ENCODE assay signal across 17 cellular contexts in genomic region chr7:149764481-149765398, GRCh38. TPM values are rescaled to one million over a fixed set of nuclear protein-coding genes. Genes with fewer than 3 reads are reported as not detected.
A peak's percentile ranks its signal among the peaks of the same experiment; 100 is the strongest.
DNase-seq lines count a peak whose midpoint lies in the region; ATAC-seq, FAIRE-seq and TF ChIP-seq lines count a peak whose summit lies in the region.
"Had no signal": no experiment of that assay in that cellular context is flagged by ENCODE, and none has a peak within 500 bp of the region (broad histone marks: within the 10 kb centered on the region; RNA-seq: fewer than 3 reads in every experiment).

No MANE protein-coding gene starts in this region.

- H3K4me2 ChIP-seq in astrocyte (ENCODE audit: low read length), result peak overlapping the region; percentile 26
- H3K4me2 ChIP-seq in hepatocyte, result peak overlapping the region; percentile 71
- H3K4me2 ChIP-seq in MM.1S (ENCODE audit: low read depth, low read length), result no peak overlapping the region

- H3K27me3 Mint-ChIP-seq in astrocyte (ENCODE audit: low read depth, unreplicated experiment), result peaks cover 87% of the 10 kb centered on the region
- peaks cover 66% of the 10 kb centered on the region for H3K27me3 Mint-ChIP-seq in osteocyte (ENCODE audit: unreplicated experiment)
- H3K27me3 Mint-ChIP-seq: activated CD4-positive, alpha-beta T cell treated with anti-CD3 and anti-CD28 coated beads for 36 hours; activated T-cell treated with anti-CD3 and anti-CD28 coated beads, Interleukin-2, amount 50 U/mL, for 24 hours had no signal

- no peak for ATAC-seq in GM21576 (IDR thresholded peaks at IDR 0.05; ENCODE audit: unreplicated experiment)
- ATAC-seq: activated CD4-positive, alpha-beta T cell treated with anti-CD3 and anti-CD28 coated beads for 36 hours; GM12878 had no signal

- H3K9ac ChIP-seq in astrocyte (ENCODE audit: low read length), result no peak overlapping the region
- no peak overlapping the region for H3K9ac ChIP-seq in MM.1S (ENCODE audit: low read length)

- WGBS in hepatocyte (ENCODE audit: low lambda C conversion rate, missing lambda C conversion rate), result 27% methylated on average over 89 of the region's 96 CpGs

- no peak overlapping the region for H3K27ac ChIP-seq in astrocyte (ENCODE audit: low read depth, low read length)
- H3K27ac ChIP-seq in hepatocyte, result no peak overlapping the region
- no peak overlapping the region for H3K27ac ChIP-seq in MM.1S (ENCODE audit: low read length)
- H3K27ac ChIP-seq: coronary artery had no signal

- H3K27me3 ChIP-seq in H7 (ENCODE audit: control insufficient read depth, insufficient read depth, low read length) (peaks cover 92% of the 10 kb centered on the region), astrocyte (ENCODE audit: insufficient read depth, low read length) (peaks cover 72% of the 10 kb centered on the region), hepatocyte (peaks cover 65% of the 10 kb centered on the region), MM.1S (replicated peaks; ENCODE audit: insufficient read depth, low read length) (peaks cover 4% of the 10 kb centered on the region; the same call in 1 of the 2 replicates)

- H3K9me2 ChIP-seq in hepatocyte (replicated peaks; ENCODE audit: insufficient read depth) (no peaks in the 10 kb centered on the region), MM.1S (replicated peaks; ENCODE audit: insufficient read depth, low read length) (no peaks in the 10 kb centered on the region)

- H3K4me3 Mint-ChIP-seq in astrocyte (ENCODE audit: unreplicated experiment) (peak overlapping the region; percentile 60), osteocyte (ENCODE audit: unreplicated experiment) (no peak overlapping the region)
- H3K4me3 Mint-ChIP-seq: activated CD4-positive, alpha-beta T cell treated with anti-CD3 and anti-CD28 coated beads for 36 hours; activated T-cell treated with anti-CD3 and anti-CD28 coated beads, Interleukin-2, amount 50 U/mL, for 24 hours had no signal

- H2AFZ ChIP-seq in astrocyte (ENCODE audit: low read depth, low read length), result no peak overlapping the region
- H2AFZ ChIP-seq in hepatocyte, result no peak overlapping the region
- no peak overlapping the region for H2AFZ ChIP-seq in MM.1S (ENCODE audit: low read length)

- TF ChIP-seq CTCF in astrocyte (IDR thresholded peaks at IDR 0.05; ENCODE audit: insufficient read depth, low read depth, low read length) (no peak), hepatocyte (IDR thresholded peaks at IDR 0.05; ENCODE audit: poor library complexity) (peak; percentile 14), osteocyte (IDR thresholded peaks at IDR 0.05) (peak; percentile 21), MM.1S (IDR thresholded peaks at IDR 0.05; ENCODE audit: low read length) (no peak)

- peaks cover 21% of the 10 kb centered on the region for H3K9me3 Mint-ChIP-seq in astrocyte (ENCODE audit: unreplicated experiment)
- H3K9me3 Mint-ChIP-seq in osteocyte (ENCODE audit: unreplicated experiment), result no peaks in the 10 kb centered on the region
- H3K9me3 Mint-ChIP-seq: activated T-cell treated with anti-CD3 and anti-CD28 coated beads, Interleukin-2, amount 50 U/mL, for 24 hours had no signal

- H3K79me2 ChIP-seq in astrocyte (ENCODE audit: insufficient read depth, low read length) (no peaks in the 10 kb centered on the region), hepatocyte (no peaks in the 10 kb centered on the region), MM.1S (ENCODE audit: low read length) (no peaks in the 10 kb centered on the region)

- H3K9me3 ChIP-seq in astrocyte (ENCODE audit: insufficient read depth, low read depth, low read length) (no peaks in the 10 kb centered on the region), hepatocyte (ENCODE audit: low read depth) (no peaks in the 10 kb centered on the region), MM.1S (replicated peaks; ENCODE audit: insufficient read depth, low read length) (no peaks in the 10 kb centered on the region)

- H3K36me3 ChIP-seq in H7 (replicated peaks; ENCODE audit: control insufficient read depth, insufficient read depth, low read length) (no peaks in the 10 kb centered on the region), astrocyte (ENCODE audit: insufficient read depth, low read length) (no peaks in the 10 kb centered on the region), hepatocyte (replicated peaks; ENCODE audit: insufficient read depth, low read depth) (no peaks in the 10 kb centered on the region), MM.1S (replicated peaks; ENCODE audit: insufficient read depth, low read length) (no peaks in the 10 kb centered on the region)

- no peaks in the 10 kb centered on the region for H4K20me1 ChIP-seq in astrocyte (ENCODE audit: insufficient read depth, low read length)
- H4K20me1 ChIP-seq in hepatocyte (ENCODE audit: insufficient read depth, poor library complexity, severe bottlenecking), result peaks cover 7% of the 10 kb centered on the region
- H4K20me1 ChIP-seq in MM.1S (ENCODE audit: insufficient read depth, low read length), result no peaks in the 10 kb centered on the region

- DNase-seq in H7 (peak; percentile 94), astrocyte (ENCODE audit: low read depth) (no peak), hepatocyte (ENCODE audit: low spot score) (peak; percentile 68), osteocyte (ENCODE audit: extremely low spot score, unreplicated experiment) (no peak), MM.1S (no peak), NCI-H1930 (lab: John Stamatoyannopoulos, UW) (no peak), NCI-H1092 treated with DMSO at 0.1 percent for 48 hours (lab: John Stamatoyannopoulos, UW) (no peak)
- DNase-seq: activated CD4-positive, alpha-beta T cell treated with anti-CD3 and anti-CD28 coated beads for 36 hours; activated T-cell treated with anti-CD3 and anti-CD28 coated beads, Interleukin-2, amount 50 U/mL, for 24 hours; DMS79; NCI-H2171; stimulated activated CD4-positive, alpha-beta T cell treated with anti-CD3 and anti-CD28 coated beads, Interleukin-4, amount 100 ng/mL, for 24 hours; stimulated activated naive CD4-positive, alpha-beta T cell; T-helper 1 cell had no signal

- no peaks in the 10 kb centered on the region for H3F3A ChIP-seq in MM.1S (ENCODE audit: insufficient read depth, low read length)

- FAIRE-seq in astrocyte (lab: Jason Lieb, UNC), result no peak
- FAIRE-seq: GM12878 had no signal

- H3K4me1 ChIP-seq in astrocyte (ENCODE audit: insufficient read depth, low read length), result no peaks in the 10 kb centered on the region
- no peaks in the 10 kb centered on the region for H3K4me1 ChIP-seq in hepatocyte (ENCODE audit: insufficient read depth)
- no peaks in the 10 kb centered on the region for H3K4me1 ChIP-seq in MM.1S (ENCODE audit: low read length)

- H3K4me1 Mint-ChIP-seq in astrocyte (ENCODE audit: low read depth, unreplicated experiment) (peaks cover 5% of the 10 kb centered on the region), osteocyte (ENCODE audit: unreplicated experiment) (peaks cover 10% of the 10 kb centered on the region)
- H3K4me1 Mint-ChIP-seq: activated CD4-positive, alpha-beta T cell treated with anti-CD3 and anti-CD28 coated beads for 36 hours had no signal

- H3K36me3 Mint-ChIP-seq in astrocyte (ENCODE audit: low read depth, unreplicated experiment), result peaks cover 31% of the 10 kb centered on the region
- H3K36me3 Mint-ChIP-seq in osteocyte (ENCODE audit: unreplicated experiment), result peaks cover 7% of the 10 kb centered on the region

- H3K4me3 ChIP-seq in H7 (ENCODE audit: insufficient read depth, low read depth, low read length) (peak overlapping the region; percentile 33), astrocyte (ENCODE audit: insufficient read depth, low read depth, low read length) (no peak overlapping the region), hepatocyte (no peak overlapping the region), MM.1S (ENCODE audit: low read length) (no peak overlapping the region)
- H3K4me3 ChIP-seq: coronary artery, GM12878 had no signal

- no peak overlapping the region for H3K27ac Mint-ChIP-seq in astrocyte (ENCODE audit: unreplicated experiment)
- H3K27ac Mint-ChIP-seq in osteocyte (ENCODE audit: unreplicated experiment), result no peak overlapping the region
- H3K27ac Mint-ChIP-seq: activated CD4-positive, alpha-beta T cell treated with anti-CD3 and anti-CD28 coated beads for 36 hours; activated T-cell treated with anti-CD3 and anti-CD28 coated beads, Interleukin-2, amount 50 U/mL, for 24 hours had no signal

RNA-seq across cellular contexts. Expression of gene ZNF467, which starts 8.6 kb away (rescaled TPM):
- total RNA-seq in H7 (2014; rRNA removed; shearing (Covaris generic)), result 0.04 and 0.55 TPM in 2 replicates
- total RNA-seq in astrocyte, result 16.5 and 16.6 TPM in 2 replicates
- 5.9 and 7.8 TPM in 2 replicates for total RNA-seq in hepatocyte
- 15.6 and 21.9 TPM in 2 replicates for polyA plus RNA-seq in hepatocyte
- 3.4 and 4.4 TPM in 2 replicates for total RNA-seq in osteocyte
- total RNA-seq: GM12878 had no signal
- polyA plus RNA-seq: GM12878 had no signal

Comparison
In these comparisons a context has a peak if more than half of its experiments do, and no peak if none do; other contexts are left out.
1. DNase-seq: peak in H7 (single experiment) and hepatocyte (single experiment); none in astrocyte (single experiment), osteocyte (single experiment), MM.1S (single experiment), NCI-H1930 (0 of 2) and NCI-H1092 treated with DMSO at 0.1 percent for 48 hours (single experiment).
2. CTCF ChIP-seq: peak in hepatocyte (single experiment) and osteocyte (single experiment); none in astrocyte (single experiment) and MM.1S (single experiment).